24 cellular contexts compared by ENCODE assay signal in genomic region chr5:116488334-116488733, GRCh38.
DNase-seq lines count a peak whose midpoint lies in the region; ATAC-seq and TF ChIP-seq lines count a peak whose summit lies in the region.
"Had no signal": no experiment of that assay in that cellular context is flagged by ENCODE, and none has a peak within 500 bp of the region (broad histone marks: within the 10 kb centered on the region; RNA-seq: fewer than 3 reads in every experiment).

No MANE protein-coding gene starts in this region.

- H3K9me3 Mint-ChIP-seq in endodermal cell (no peaks in the 10 kb centered on the region), mesothelial cell of epicardium (no peaks in the 10 kb centered on the region)
- H3K9me3 Mint-ChIP-seq: CD4-positive, alpha-beta T cell had no signal

- H3K4me1 ChIP-seq in endodermal cell (ENCODE audit: control insufficient read depth, insufficient read depth, low read length) = peaks cover 9% of the 10 kb centered on the region

- H3K27ac Mint-ChIP-seq in endodermal cell (no peak overlapping the region), mesothelial cell of epicardium (peak overlapping the region; percentile 90)
- H3K27ac Mint-ChIP-seq: CD4-positive, alpha-beta T cell had no signal

- no peak overlapping the region for H3K4me3 ChIP-seq in endodermal cell (ENCODE audit: low read length)
- H3K4me3 ChIP-seq: BLaER1 treated with 17β-estradiol and CSF1 and Interleukin-3, amounts not matched to agents 10 nM and 100 nM; MG63; SK-N-MC had no signal

- ATAC-seq in HG02970 (IDR thresholded peaks at IDR 0.05; ENCODE audit: low FRiP score, unreplicated experiment) = no peak
- ATAC-seq: HCT116, Panc1 had no signal

- peaks cover 41% of the 10 kb centered on the region for H3K36me3 ChIP-seq in endodermal cell (ENCODE audit: control insufficient read depth, insufficient read depth, low read length)
- H3K36me3 ChIP-seq: BLaER1 treated with 17β-estradiol and CSF1 and Interleukin-3, amounts not matched to agents 10 nM and 100 nM; MG63 had no signal

- H3K27me3 Mint-ChIP-seq in endodermal cell (ENCODE audit: insufficient read depth) (no peaks in the 10 kb centered on the region), mesothelial cell of epicardium (ENCODE audit: low read depth) (no peaks in the 10 kb centered on the region)
- H3K27me3 Mint-ChIP-seq: CD4-positive, alpha-beta T cell had no signal

- H3K27me3 ChIP-seq in endodermal cell (ENCODE audit: control insufficient read depth, insufficient read depth, low read length, poor library complexity, severe bottlenecking) = no peaks in the 10 kb centered on the region
- H3K27me3 ChIP-seq: BLaER1 treated with 17β-estradiol and CSF1 and Interleukin-3, amounts not matched to agents 10 nM and 100 nM; MG63 had no signal

- no peak for TF ChIP-seq CTCF in endodermal cell (conservative IDR thresholded peaks at IDR 0.05)
- TF ChIP-seq CTCF in mesothelial cell of epicardium (IDR thresholded peaks at IDR 0.05; ENCODE audit: unreplicated experiment) = no peak

- H3K4me3 Mint-ChIP-seq in endodermal cell (no peak overlapping the region), mesothelial cell of epicardium (no peak overlapping the region)
- H3K4me3 Mint-ChIP-seq: CD4-positive, alpha-beta T cell had no signal

- H3K36me3 Mint-ChIP-seq in endodermal cell (ENCODE audit: low read depth) (peaks cover 87% of the 10 kb centered on the region), mesothelial cell of epicardium (peaks cover 47% of the 10 kb centered on the region)

- no peak overlapping the region for H3K9ac ChIP-seq in endodermal cell (ENCODE audit: extremely low read depth, low read length, poor library complexity, severe bottlenecking)
- H3K9ac ChIP-seq: BLaER1 treated with 17β-estradiol and CSF1 and Interleukin-3, amounts not matched to agents 10 nM and 100 nM had no signal

- no peaks in the 10 kb centered on the region for H3K9me3 ChIP-seq in endodermal cell (ENCODE audit: control insufficient read depth, low read length)
- H3K9me3 ChIP-seq: BLaER1 treated with 17β-estradiol and CSF1 and Interleukin-3, amounts not matched to agents 10 nM and 100 nM; MG63 had no signal

- peak; percentile 18 for DNase-seq in HT1080 (ENCODE audit: low read depth)
- DNase-seq in endodermal cell = peak; percentile 12
- no peak for DNase-seq in mesothelial cell of epicardium (ENCODE audit: low spot score in 2 of 2, unreplicated experiment in 2 of 2)
- no peak for DNase-seq in NCI-H446 treated with DMSO at 0.1 percent for 48 hours (lab: John Stamatoyannopoulos, UW)
- no peak for DNase-seq in ecto neural progenitor cell (ENCODE audit: low spot score)
- no peak for DNase-seq in AG08395 (ENCODE audit: low spot score)
- DNase-seq: AML-193; CD4-positive, alpha-beta T cell; KG1; MG63; NCI-H1105 treated with DMSO at 0.1 percent for 48 hours; NCI-H146; NCI-H1930; NCI-H2107; NCI-H446; NCI-H526 treated with DMSO at 0.1 percent for 48 hours; SIG-M5; SW 1271 had no signal

- H3K27ac ChIP-seq in angular gyrus (ENCODE audit: low read depth, low read length) (peak overlapping the region; percentile 29), endodermal cell (ENCODE audit: low read depth, low read length) (no peak overlapping the region)
- H3K27ac ChIP-seq: BLaER1 treated with 17β-estradiol and CSF1 and Interleukin-3, amounts not matched to agents 10 nM and 100 nM; SK-N-MC had no signal

- H3K4me1 Mint-ChIP-seq in endodermal cell (peaks cover 13% of the 10 kb centered on the region), mesothelial cell of epicardium (peaks cover 48% of the 10 kb centered on the region)

Comparison
In these comparisons a context has a peak if more than half of its experiments do, and no peak if none do; other contexts are left out.
1. DNase-seq: peak in HT1080 (single experiment) and endodermal cell (single experiment); none in mesothelial cell of epicardium (0 of 2), NCI-H446 treated with DMSO at 0.1 percent for 48 hours (single experiment), ecto neural progenitor cell (single experiment) and AG08395 (single experiment).